ENCODE assay signal across 23 cellular contexts in the genomic region with DNA sequence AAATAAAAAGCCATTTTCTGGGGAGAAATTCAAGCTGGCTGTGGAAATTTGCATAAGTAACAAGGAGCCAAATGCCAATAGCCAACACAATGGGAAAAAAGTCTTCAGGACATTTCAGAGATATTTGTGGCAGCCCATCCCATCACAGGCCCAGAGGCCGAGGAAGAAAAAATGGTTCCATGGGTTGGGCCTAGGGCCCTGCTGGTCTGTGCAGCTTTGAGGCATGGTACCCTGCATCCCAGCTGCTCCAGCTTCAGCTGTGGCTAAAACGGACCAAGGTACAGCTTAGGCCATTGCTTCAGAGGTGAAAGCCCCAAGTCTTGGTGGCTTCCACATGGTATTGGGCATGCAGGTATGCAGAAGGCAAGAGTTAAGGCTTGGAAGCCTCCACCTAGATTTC.
"Had no signal": no experiment of that assay in that cellular context is flagged by ENCODE, and none has a peak within 500 bp of the region (broad histone marks: within the 10 kb centered on the region; RNA-seq: fewer than 3 reads in every experiment).

No MANE protein-coding gene starts in this region.

- H3K4me3 ChIP-seq: colonic mucosa, coronary artery, dorsolateral prefrontal cortex, esophagus muscularis mucosa, esophagus squamous epithelium, gastrocnemius medialis, gastroesophageal sphincter, heart left ventricle, heart right ventricle had no signal

- H3K27ac ChIP-seq: colonic mucosa, coronary artery, dorsolateral prefrontal cortex, epithelial cell of prostate, esophagus muscularis mucosa, esophagus squamous epithelium, foreskin keratinocyte, gastrocnemius medialis, gastroesophageal sphincter, heart left ventricle, heart right ventricle had no signal

- H3K4me1 ChIP-seq: colonic mucosa, esophagus muscularis mucosa, esophagus squamous epithelium, foreskin keratinocyte, gastrocnemius medialis, gastroesophageal sphincter, heart left ventricle, heart right ventricle had no signal

- DNase-seq: colonic mucosa; cortex of kidney; dermis blood vessel endothelial cell; dorsolateral prefrontal cortex; effector CD4-positive, alpha-beta T cell; effector CD8-positive, alpha-beta T cell; effector memory CD4-positive, alpha-beta T cell; effector memory CD8-positive, alpha-beta T cell; endodermal cell; erythroblast; esophagus squamous epithelium; foreskin fibroblast; foreskin keratinocyte; foreskin melanocyte; gastrocnemius medialis; glutamatergic neuron; head of caudate nucleus; heart left ventricle; heart right ventricle had no signal

- H3K9me3 ChIP-seq: colonic mucosa, gastrocnemius medialis had no signal

- H3K36me3 ChIP-seq: colonic mucosa, esophagus muscularis mucosa, esophagus squamous epithelium, gastrocnemius medialis, gastroesophageal sphincter, heart left ventricle, heart right ventricle had no signal
